24 cellular contexts compared by ENCODE assay signal in the genomic region with DNA sequence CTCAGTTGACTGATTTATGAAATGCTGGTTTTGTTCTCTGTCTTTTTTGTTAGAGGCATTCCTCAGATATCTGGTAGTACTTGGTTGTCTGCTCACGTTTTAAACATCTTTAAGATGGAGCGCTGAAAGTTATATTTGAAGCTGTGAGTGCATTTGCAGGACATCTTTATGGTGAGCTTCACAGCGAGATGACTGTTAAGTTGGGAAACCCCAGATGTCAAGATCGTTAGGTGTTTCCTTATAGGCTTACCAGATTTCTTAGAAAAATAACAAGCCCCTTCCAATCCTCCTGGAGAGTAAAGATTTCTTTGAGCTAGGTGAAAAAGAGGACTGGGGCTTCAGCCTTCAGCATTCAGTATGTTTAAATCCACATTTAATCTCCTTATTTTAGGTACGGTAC.
DNase-seq lines count a peak whose midpoint lies in the region; ATAC-seq and TF ChIP-seq lines count a peak whose summit lies in the region.
"Had no signal": no experiment of that assay in that cellular context is flagged by ENCODE, and none has a peak within 500 bp of the region (broad histone marks: within the 10 kb centered on the region; RNA-seq: fewer than 3 reads in every experiment).

No MANE protein-coding gene starts in this region.

- no peak overlapping the region for H3K27ac Mint-ChIP-seq in activated naive CD8-positive, alpha-beta T cell treated with anti-CD3 and anti-CD28 coated beads, Interleukin-2, amount 10 ng/mL, durations not matched to agents 7 days and 5 days
- peak overlapping the region; percentile 84 to 87 for H3K27ac Mint-ChIP-seq in stimulated activated naive CD8-positive, alpha-beta T cell treated with anti-CD3 and anti-CD28 coated beads, Interleukin-15, amount 100 ng/mL, for 72 hours
- H3K27ac Mint-ChIP-seq: endodermal cell; stimulated activated effector memory CD8-positive, alpha-beta T cell treated with anti-CD3 and anti-CD28 coated beads, Interleukin-12 subunit alpha, Interleukin-12 subunit beta, amount 100 ng/mL, for 72 hours had no signal

- no peak for TF ChIP-seq CTCF in brain microvascular endothelial cell (IDR thresholded peaks at IDR 0.05; ENCODE audit: low read depth, low read length, missing control alignments)

- no peak overlapping the region for H3K27ac ChIP-seq in brain microvascular endothelial cell
- H3K27ac ChIP-seq: esophagus muscularis mucosa, hepatocyte, left lung, thoracic aorta, uterus had no signal

- H3K27me3 ChIP-seq in brain microvascular endothelial cell (replicated peaks) = no peaks in the 10 kb centered on the region
- H3K27me3 ChIP-seq: esophagus muscularis mucosa, hepatocyte, left lung, uterus had no signal

- peak; percentile 38 to 42 for ATAC-seq in activated T-cell treated with anti-CD3 and anti-CD28 coated beads, Interleukin-2, amount 50 U/mL, for 4 hours
- no peak for ATAC-seq in activated naive CD8-positive, alpha-beta T cell treated with anti-CD3 and anti-CD28 coated beads, Interleukin-2, amount 10 ng/mL, durations not matched to agents 7 days and 5 days (ENCODE audit: low read depth)
- peak; percentile 84 for ATAC-seq in stimulated activated naive CD8-positive, alpha-beta T cell treated with anti-CD3 and anti-CD28 coated beads, Interleukin-15, amount 100 ng/mL, for 72 hours
- ATAC-seq in GM19351 (IDR thresholded peaks at IDR 0.05; ENCODE audit: unreplicated experiment) = no peak
- ATAC-seq: activated CD4-positive, CD25-positive, alpha-beta regulatory T cell treated with anti-CD3 and anti-CD28 coated beads, Interleukin-2, amount 50 U/mL, for 24 hours; Panc1; stimulated activated effector memory CD8-positive, alpha-beta T cell treated with anti-CD3 and anti-CD28 coated beads, Interleukin-12 subunit alpha, Interleukin-12 subunit beta, amount 100 ng/mL, for 72 hours had no signal

- H3K27me3 Mint-ChIP-seq in activated T-cell treated with anti-CD3 and anti-CD28 coated beads, Interleukin-2, amount 50 U/mL, for 4 hours (ENCODE audit: low read depth) = no peaks in the 10 kb centered on the region
- H3K27me3 Mint-ChIP-seq in activated naive CD8-positive, alpha-beta T cell treated with anti-CD3 and anti-CD28 coated beads, Interleukin-2, amount 10 ng/mL, durations not matched to agents 7 days and 5 days = no peaks in the 10 kb centered on the region
- H3K27me3 Mint-ChIP-seq in stimulated activated naive CD8-positive, alpha-beta T cell treated with anti-CD3 and anti-CD28 coated beads, Interleukin-15, amount 100 ng/mL, for 72 hours = no peaks in the 10 kb centered on the region
- H3K27me3 Mint-ChIP-seq: naive B cell had no signal

- peaks cover 24% of the 10 kb centered on the region for H3K36me3 Mint-ChIP-seq in activated T-cell treated with anti-CD3 and anti-CD28 coated beads, Interleukin-2, amount 50 U/mL, for 4 hours (ENCODE audit: insufficient read depth)
- peaks cover 20% of the 10 kb centered on the region for H3K36me3 Mint-ChIP-seq in activated naive CD8-positive, alpha-beta T cell treated with anti-CD3 and anti-CD28 coated beads, Interleukin-2, amount 10 ng/mL, durations not matched to agents 7 days and 5 days

- in situ Hi-C loops in brain microvascular endothelial cell (cut with HindIII; ENCODE audit: low pct_ligation_motif_present, low sequenced_read_pairs) = no loop called here

- no peak overlapping the region for H3K4me3 ChIP-seq in brain microvascular endothelial cell (ENCODE audit: low read depth, low read length)
- H3K4me3 ChIP-seq: esophagus muscularis mucosa, hepatocyte, left lung, thoracic aorta, uterus had no signal

- no peaks in the 10 kb centered on the region for H3K9me3 Mint-ChIP-seq in activated T-cell treated with anti-CD3 and anti-CD28 coated beads, Interleukin-2, amount 50 U/mL, for 4 hours
- H3K9me3 Mint-ChIP-seq in activated naive CD8-positive, alpha-beta T cell treated with anti-CD3 and anti-CD28 coated beads, Interleukin-2, amount 10 ng/mL, durations not matched to agents 7 days and 5 days = no peaks in the 10 kb centered on the region
- no peaks in the 10 kb centered on the region for H3K9me3 Mint-ChIP-seq in stimulated activated naive CD8-positive, alpha-beta T cell treated with anti-CD3 and anti-CD28 coated beads, Interleukin-15, amount 100 ng/mL, for 72 hours
- H3K9me3 Mint-ChIP-seq: endodermal cell; naive B cell; stimulated activated effector memory CD8-positive, alpha-beta T cell treated with anti-CD3 and anti-CD28 coated beads, Interleukin-12 subunit alpha, Interleukin-12 subunit beta, amount 100 ng/mL, for 72 hours had no signal

- no peak overlapping the region for H3K4me3 Mint-ChIP-seq in activated T-cell treated with anti-CD3 and anti-CD28 coated beads, Interleukin-2, amount 50 U/mL, for 4 hours
- H3K4me3 Mint-ChIP-seq in activated naive CD8-positive, alpha-beta T cell treated with anti-CD3 and anti-CD28 coated beads, Interleukin-2, amount 10 ng/mL, durations not matched to agents 7 days and 5 days = peak overlapping the region; percentile 10
- peak overlapping the region; percentile 47 to 75 for H3K4me3 Mint-ChIP-seq in stimulated activated naive CD8-positive, alpha-beta T cell treated with anti-CD3 and anti-CD28 coated beads, Interleukin-15, amount 100 ng/mL, for 72 hours
- H3K4me3 Mint-ChIP-seq: endodermal cell; naive B cell; stimulated activated effector memory CD8-positive, alpha-beta T cell treated with anti-CD3 and anti-CD28 coated beads, Interleukin-12 subunit alpha, Interleukin-12 subunit beta, amount 100 ng/mL, for 72 hours had no signal

- H3K4me1 Mint-ChIP-seq in activated T-cell treated with anti-CD3 and anti-CD28 coated beads, Interleukin-2, amount 50 U/mL, for 4 hours (ENCODE audit: low read depth) = peaks cover 60% of the 10 kb centered on the region
- H3K4me1 Mint-ChIP-seq in activated naive CD8-positive, alpha-beta T cell treated with anti-CD3 and anti-CD28 coated beads, Interleukin-2, amount 10 ng/mL, durations not matched to agents 7 days and 5 days = peaks cover 31% of the 10 kb centered on the region
- H3K4me1 Mint-ChIP-seq in stimulated activated naive CD8-positive, alpha-beta T cell treated with anti-CD3 and anti-CD28 coated beads, Interleukin-15, amount 100 ng/mL, for 72 hours = peaks cover 92% of the 10 kb centered on the region

- POLR2A ChIA-PET in activated naive CD8-positive, alpha-beta T cell treated with anti-CD3 and anti-CD28 coated beads, Interleukin-2, amount 10 ng/mL, durations not matched to agents 7 days and 5 days (lab: Charles Lee) = no interaction called here

- no peak for DNase-seq in activated T-cell treated with anti-CD3 and anti-CD28 coated beads, Interleukin-2, amount 50 U/mL, for 4 hours
- DNase-seq in activated T-cell treated with anti-CD3 and anti-CD28 coated beads for 4 hours = no peak
- peak; percentile 37 for DNase-seq in NCI-H82 (lab: John Stamatoyannopoulos, UW)
- DNase-seq in activated naive CD8-positive, alpha-beta T cell treated with anti-CD3 and anti-CD28 coated beads, Interleukin-2, amount 10 ng/mL, durations not matched to agents 7 days and 5 days = no peak
- DNase-seq in stimulated activated naive CD8-positive, alpha-beta T cell treated with anti-CD3 and anti-CD28 coated beads, Interleukin-15, amount 100 ng/mL, for 72 hours = no peak
- no peak for DNase-seq in brain microvascular endothelial cell
- DNase-seq in activated naive CD4-positive, alpha-beta T cell (lab: John Stamatoyannopoulos, UW) = no peak
- DNase-seq: ACHN, activated gamma-delta T cell treated with Interleukin-2 at 50 U/mL for 16 hours, aorta, Calu3, endodermal cell, naive B cell, NCI-H2081, SHP77 treated with DMSO at 0.1 percent for 48 hours, uterus had no signal

- no peaks in the 10 kb centered on the region for H3K36me3 ChIP-seq in brain microvascular endothelial cell (replicated peaks)
- H3K36me3 ChIP-seq: left lung, thoracic aorta, uterus had no signal

Comparison
In these comparisons a context has a peak if more than half of its experiments do, and no peak if none do; other contexts are left out.
1. ATAC-seq: peak in activated T-cell treated with anti-CD3 and anti-CD28 coated beads, Interleukin-2, amount 50 U/mL, for 4 hours (2 of 2) and stimulated activated naive CD8-positive, alpha-beta T cell treated with anti-CD3 and anti-CD28 coated beads, Interleukin-15, amount 100 ng/mL, for 72 hours (single experiment); none in activated naive CD8-positive, alpha-beta T cell treated with anti-CD3 and anti-CD28 coated beads, Interleukin-2, amount 10 ng/mL, durations not matched to agents 7 days and 5 days (single experiment) and GM19351 (single experiment).